Comparison of ENCODE assay signal across 1 cellular context in the genomic region with DNA sequence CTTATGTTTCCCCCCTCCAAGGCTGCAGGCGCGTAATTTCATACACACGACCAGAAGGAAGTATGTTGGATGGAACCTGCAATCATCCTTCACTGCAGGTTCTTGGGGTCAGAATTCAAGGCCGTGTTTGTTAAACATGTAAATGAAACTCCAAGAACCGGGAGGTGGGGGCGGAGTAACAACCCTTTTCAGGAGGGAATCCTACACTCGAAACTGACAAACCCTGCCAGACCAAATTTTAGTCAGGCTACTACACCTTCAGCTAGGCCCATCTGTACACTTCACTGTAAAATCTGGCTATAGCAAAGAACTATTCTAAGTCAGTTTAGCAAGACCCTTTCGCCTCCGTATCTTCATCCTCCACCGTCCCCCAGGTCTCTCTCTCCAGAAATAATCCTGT.
TF ChIP-seq lines count a peak whose summit lies in the region.

No MANE protein-coding gene starts in this region.

TF ChIP-seq in HepG2, 621 proteins besides CTCF, POLR2A, EP300 and RAD21 (continued from another document):
- TF ChIP-seq ZNF580 (CRISPR knock-in tag; IDR thresholded peaks at IDR 0.05; ENCODE audit: borderline replicate concordance, low read depth) (no peak), EEA1 (CRISPR knock-in tag; IDR thresholded peaks at IDR 0.05; ENCODE audit: borderline replicate concordance) (no peak), ZNF44 (CRISPR knock-in tag; IDR thresholded peaks at IDR 0.05) (no peak), BCL6 (CRISPR knock-in tag; IDR thresholded peaks at IDR 0.05) (peak; percentile 17; the same call in 1 of the 2 replicates), ZSCAN5A (CRISPR knock-in tag; IDR thresholded peaks at IDR 0.05; ENCODE audit: borderline replicate concordance) (no peak), GABPB1 (CRISPR knock-in tag; IDR thresholded peaks at IDR 0.05) (no peak), KAT2B (IDR thresholded peaks at IDR 0.05; ENCODE audit: borderline replicate concordance, low read depth, low read length) (no peak), ZNF766 (CRISPR knock-in tag; IDR thresholded peaks at IDR 0.05; ENCODE audit: borderline replicate concordance) (no peak), ZNF414 (CRISPR knock-in tag; IDR thresholded peaks at IDR 0.05) (0 out of 2 replicates have a peak, but pooled peaks have one; percentile 12), ZSCAN30 (CRISPR knock-in tag; IDR thresholded peaks at IDR 0.05) (no peak), RFXAP (CRISPR knock-in tag; IDR thresholded peaks at IDR 0.05; ENCODE audit: borderline replicate concordance) (no peak), ZC3H13 (CRISPR knock-in tag; IDR thresholded peaks at IDR 0.05) (no peak), ZNF547 (CRISPR knock-in tag; IDR thresholded peaks at IDR 0.05) (no peak), ELF3 (CRISPR knock-in tag; IDR thresholded peaks at IDR 0.05) (0 out of 2 replicates have a peak, but pooled peaks have one; percentile 11), ZFP62 (CRISPR knock-in tag; IDR thresholded peaks at IDR 0.05) (no peak), KLF13 (CRISPR knock-in tag; IDR thresholded peaks at IDR 0.05) (no peak), CSRNP1 (CRISPR knock-in tag; IDR thresholded peaks at IDR 0.05) (no peak), PATZ1 (CRISPR knock-in tag; IDR thresholded peaks at IDR 0.05) (peak; percentile 32; the same call in 1 of the 2 replicates), ZKSCAN8 (CRISPR knock-in tag; IDR thresholded peaks at IDR 0.05; ENCODE audit: borderline replicate concordance) (no peak), SYNCRIP (IDR thresholded peaks at IDR 0.05; ENCODE audit: insufficient read depth, low read depth, low read length) (no peak), ZNF264 (CRISPR knock-in tag; IDR thresholded peaks at IDR 0.05) (no peak), ZNF570 (CRISPR knock-in tag; IDR thresholded peaks at IDR 0.05; ENCODE audit: borderline replicate concordance) (no peak), HNF4A (CRISPR knock-in tag; IDR thresholded peaks at IDR 0.05) (0 out of 2 replicates have a peak, but pooled peaks have one; percentile 39), SAP130 (CRISPR knock-in tag; IDR thresholded peaks at IDR 0.05; ENCODE audit: low read depth) (peak; percentile 22; the same call in 1 of the 2 replicates), ZNF33A (CRISPR knock-in tag; IDR thresholded peaks at IDR 0.05; ENCODE audit: borderline replicate concordance) (no peak)
- TF ChIP-seq, protein P1, sequence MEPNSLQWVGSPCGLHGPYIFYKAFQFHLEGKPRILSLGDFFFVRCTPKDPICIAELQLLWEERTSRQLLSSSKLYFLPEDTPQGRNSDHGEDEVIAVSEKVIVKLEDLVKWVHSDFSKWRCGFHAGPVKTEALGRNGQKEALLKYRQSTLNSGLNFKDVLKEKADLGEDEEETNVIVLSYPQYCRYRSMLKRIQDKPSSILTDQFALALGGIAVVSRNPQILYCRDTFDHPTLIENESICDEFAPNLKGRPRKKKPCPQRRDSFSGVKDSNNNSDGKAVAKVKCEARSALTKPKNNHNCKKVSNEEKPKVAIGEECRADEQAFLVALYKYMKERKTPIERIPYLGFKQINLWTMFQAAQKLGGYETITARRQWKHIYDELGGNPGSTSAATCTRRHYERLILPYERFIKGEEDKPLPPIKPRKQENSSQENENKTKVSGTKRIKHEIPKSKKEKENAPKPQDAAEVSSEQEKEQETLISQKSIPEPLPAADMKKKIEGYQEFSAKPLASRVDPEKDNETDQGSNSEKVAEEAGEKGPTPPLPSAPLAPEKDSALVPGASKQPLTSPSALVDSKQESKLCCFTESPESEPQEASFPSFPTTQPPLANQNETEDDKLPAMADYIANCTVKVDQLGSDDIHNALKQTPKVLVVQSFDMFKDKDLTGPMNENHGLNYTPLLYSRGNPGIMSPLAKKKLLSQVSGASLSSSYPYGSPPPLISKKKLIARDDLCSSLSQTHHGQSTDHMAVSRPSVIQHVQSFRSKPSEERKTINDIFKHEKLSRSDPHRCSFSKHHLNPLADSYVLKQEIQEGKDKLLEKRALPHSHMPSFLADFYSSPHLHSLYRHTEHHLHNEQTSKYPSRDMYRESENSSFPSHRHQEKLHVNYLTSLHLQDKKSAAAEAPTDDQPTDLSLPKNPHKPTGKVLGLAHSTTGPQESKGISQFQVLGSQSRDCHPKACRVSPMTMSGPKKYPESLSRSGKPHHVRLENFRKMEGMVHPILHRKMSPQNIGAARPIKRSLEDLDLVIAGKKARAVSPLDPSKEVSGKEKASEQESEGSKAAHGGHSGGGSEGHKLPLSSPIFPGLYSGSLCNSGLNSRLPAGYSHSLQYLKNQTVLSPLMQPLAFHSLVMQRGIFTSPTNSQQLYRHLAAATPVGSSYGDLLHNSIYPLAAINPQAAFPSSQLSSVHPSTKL (CRISPR knock-in tag; IDR thresholded peaks at IDR 0.05), result 0 out of 2 replicates have a peak, but pooled peaks have one; percentile 6
TF ChIP-seq in HepG2: peak in this region for 8.
